ENCODE assay signal across 1 cellular context in genomic region chr10:112716924-112717348, GRCh38.
TF ChIP-seq lines count a peak whose summit lies in the region.

No MANE protein-coding gene starts in this region.

TF ChIP-seq in HepG2, 621 proteins besides CTCF, POLR2A, EP300 and RAD21 (continued from another document and continues in another):
- no peak for TF ChIP-seq CHD2 (IDR thresholded peaks at IDR 0.05; ENCODE audit: low read depth, low read length)
- no peak for TF ChIP-seq ZFAT (CRISPR knock-in tag; conservative IDR thresholded peaks at IDR 0.05)
- TF ChIP-seq ZNF3 (CRISPR knock-in tag; IDR thresholded peaks at IDR 0.05) = no peak
- no peak for TF ChIP-seq TAF15 (IDR thresholded peaks at IDR 0.05; ENCODE audit: low read depth, low read length, poor library complexity, severe bottlenecking)
- TF ChIP-seq ZNF30 (CRISPR knock-in tag; IDR thresholded peaks at IDR 0.05) = no peak
- peak; percentile 79; the same call in 1 of the 2 replicates for TF ChIP-seq SOX13 (IDR thresholded peaks at IDR 0.05)
- TF ChIP-seq SOX13 (CRISPR knock-in tag; conservative IDR thresholded peaks at IDR 0.05 in 1 of 2, IDR thresholded peaks at IDR 0.05 in 1 of 2) = peak in 1 of 2 experiments; percentile 93; a peak in 2 of 4 replicates
- no peak for TF ChIP-seq ZKSCAN5 (CRISPR knock-in tag; IDR thresholded peaks at IDR 0.05)
- TF ChIP-seq NR3C1 (CRISPR knock-in tag; IDR thresholded peaks at IDR 0.05) = no peak
- peak; percentile 62; the same call in 1 of the 2 replicates for TF ChIP-seq CREM (IDR thresholded peaks at IDR 0.05)
- no peak for TF ChIP-seq CREM (CRISPR knock-in tag; IDR thresholded peaks at IDR 0.05)
- no peak for TF ChIP-seq HOXA5 (CRISPR knock-in tag; IDR thresholded peaks at IDR 0.05)
- no peak for TF ChIP-seq FOXM1 (CRISPR knock-in tag; IDR thresholded peaks at IDR 0.05)
- peak; percentile 73; the same call in 1 of the 2 replicates for TF ChIP-seq THRA (CRISPR knock-in tag; IDR thresholded peaks at IDR 0.05; ENCODE audit: borderline replicate concordance)
- TF ChIP-seq MXD3 (CRISPR knock-in tag; IDR thresholded peaks at IDR 0.05) = no peak
- TF ChIP-seq RFXANK (CRISPR knock-in tag; IDR thresholded peaks at IDR 0.05) = no peak
- TF ChIP-seq POLR2AphosphoS5 (IDR thresholded peaks at IDR 0.05; ENCODE audit: low read depth, low read length) = no peak
- peak; percentile 94 for TF ChIP-seq AHDC1 (CRISPR knock-in tag; IDR thresholded peaks at IDR 0.05; ENCODE audit: borderline replicate concordance)
- no peak for TF ChIP-seq GABPA (IDR thresholded peaks at IDR 0.05; ENCODE audit: low read depth, low read length)
- peak; percentile 36; the same call in 1 of the 2 replicates for TF ChIP-seq GABPA (CRISPR knock-in tag; IDR thresholded peaks at IDR 0.05; ENCODE audit: low read depth)
- TF ChIP-seq ZNF839 (CRISPR knock-in tag; IDR thresholded peaks at IDR 0.05; ENCODE audit: borderline replicate concordance) = no peak
- TF ChIP-seq ZNF441 (CRISPR knock-in tag; IDR thresholded peaks at IDR 0.05; ENCODE audit: borderline replicate concordance) = 0 out of 2 replicates have a peak, but pooled peaks have one; percentile 72
- no peak for TF ChIP-seq SNRNP70 (IDR thresholded peaks at IDR 0.05; ENCODE audit: low read depth, low read length)
- no peak for TF ChIP-seq CREBL2 (CRISPR knock-in tag; IDR thresholded peaks at IDR 0.05; ENCODE audit: borderline replicate concordance)
- no peak for TF ChIP-seq ZSCAN21 (CRISPR knock-in tag; IDR thresholded peaks at IDR 0.05; ENCODE audit: borderline replicate concordance)
- no peak for TF ChIP-seq ZNF562 (CRISPR knock-in tag; IDR thresholded peaks at IDR 0.05; ENCODE audit: borderline replicate concordance)
- no peak for TF ChIP-seq ZSCAN22 (CRISPR knock-in tag; IDR thresholded peaks at IDR 0.05)
- TF ChIP-seq SP2 (CRISPR knock-in tag; IDR thresholded peaks at IDR 0.05) = no peak
- TF ChIP-seq ZNF530 (CRISPR knock-in tag; IDR thresholded peaks at IDR 0.05; ENCODE audit: low read depth) = no peak
- no peak for TF ChIP-seq ZBTB46 (CRISPR knock-in tag; IDR thresholded peaks at IDR 0.05; ENCODE audit: borderline replicate concordance)
- no peak for TF ChIP-seq SP4 (CRISPR knock-in tag; IDR thresholded peaks at IDR 0.05)
- no peak for TF ChIP-seq ARNTL (CRISPR knock-in tag; IDR thresholded peaks at IDR 0.05)
- no peak for TF ChIP-seq ZKSCAN1 (IDR thresholded peaks at IDR 0.05; ENCODE audit: low read length)
- no peak for TF ChIP-seq ZNF143 (CRISPR knock-in tag; IDR thresholded peaks at IDR 0.05)
- no peak for TF ChIP-seq ZUFSP (CRISPR knock-in tag; IDR thresholded peaks at IDR 0.05; ENCODE audit: borderline replicate concordance)
- TF ChIP-seq ATAD3A (CRISPR knock-in tag; IDR thresholded peaks at IDR 0.05) = no peak
- TF ChIP-seq TGIF2 (CRISPR knock-in tag; IDR thresholded peaks at IDR 0.05) = no peak
- TF ChIP-seq ZNF142 (CRISPR knock-in tag; IDR thresholded peaks at IDR 0.05) = no peak
- TF ChIP-seq E2F1 (CRISPR knock-in tag; IDR thresholded peaks at IDR 0.05) = no peak
- no peak for TF ChIP-seq ZNF891 (CRISPR knock-in tag; IDR thresholded peaks at IDR 0.05)
- TF ChIP-seq ZNF138 (CRISPR knock-in tag; IDR thresholded peaks at IDR 0.05; ENCODE audit: low read depth) = no peak
- no peak for TF ChIP-seq PHF21A (CRISPR knock-in tag; IDR thresholded peaks at IDR 0.05)
- no peak for TF ChIP-seq LRRFIP1 (CRISPR knock-in tag; conservative IDR thresholded peaks at IDR 0.05)
- no peak for TF ChIP-seq ZNF20 (CRISPR knock-in tag; IDR thresholded peaks at IDR 0.05)
- no peak for TF ChIP-seq CAMTA2 (CRISPR knock-in tag; IDR thresholded peaks at IDR 0.05; ENCODE audit: borderline replicate concordance)
- peak; percentile 100 for TF ChIP-seq ZNF605 (CRISPR knock-in tag; IDR thresholded peaks at IDR 0.05)
